Comparison of ENCODE assay signal across 10 cellular contexts in genomic region chr10:49053053-49053997, GRCh38.
DNase-seq lines count a peak whose midpoint lies in the region; ATAC-seq, FAIRE-seq and TF ChIP-seq lines count a peak whose summit lies in the region.
"Had no signal": no experiment of that assay in that cellular context is flagged by ENCODE, and none has a peak within 500 bp of the region (broad histone marks: within the 10 kb centered on the region; RNA-seq: fewer than 3 reads in every experiment).

No MANE protein-coding gene starts in this region.

- peak overlapping the region; percentile 43; the same call in 1 of the 2 replicates for H2AFZ ChIP-seq in GM12878 (ENCODE audit: control insufficient read depth, low read depth, low read length)

- SMC1A ChIA-PET in GM12878 (lab: Charles Lee; ENCODE audit: uncharacterized antibody, unreplicated experiment), result interaction anchor here (0.6 to 2.6 kb wide), 9 partner anchors 9 to 161 kb away, joined by 3 to 6 read pairs (median 4); no protein-coding TSS in a partner anchor

- no peak overlapping the region for H3K27ac ChIP-seq in right atrium auricular region
- H3K27ac ChIP-seq in GM12878 (ENCODE audit: control insufficient read depth, insufficient read depth), result no peak overlapping the region
- peak overlapping the region; percentile 40 for H3K27ac ChIP-seq in suprapubic skin
- H3K27ac ChIP-seq: neutrophil had no signal

- TF ChIP-seq POLR2A in GM12878 (IDR thresholded peaks at IDR 0.05; ENCODE audit: low read depth, low read length) (no peak), suprapubic skin (IDR thresholded peaks at IDR 0.05) (no peak)

- TF ChIP-seq RAD21 in GM12878 (IDR thresholded peaks at IDR 0.05; ENCODE audit: insufficient read depth, low read depth, low read length), result no peak

- no peak overlapping the region for H3K9ac ChIP-seq in GM12878 (ENCODE audit: control insufficient read depth, insufficient read depth, low read length)

- no peaks in the 10 kb centered on the region for H3K9me3 ChIP-seq in right atrium auricular region
- no peaks in the 10 kb centered on the region for H3K9me3 ChIP-seq in GM12878 (replicated peaks; ENCODE audit: control insufficient read depth, insufficient read depth, low read length)
- H3K9me3 ChIP-seq in suprapubic skin, result no peaks in the 10 kb centered on the region
- H3K9me3 ChIP-seq: neutrophil had no signal

- TF ChIP-seq CTCF in right atrium auricular region (IDR thresholded peaks at IDR 0.05) (no peak), GM12878 (IDR thresholded peaks at IDR 0.05 in 2 of 3, conservative IDR thresholded peaks at IDR 0.05 in 1 of 3; ENCODE audit: control insufficient read depth in 2 of 3, extremely low read depth in 1 of 3, insufficient read depth in 1 of 3, low read depth in 3 of 3, low read length in 3 of 3) (no peak), suprapubic skin (IDR thresholded peaks at IDR 0.05) (no peak)

- DNase-seq in Right ventricle myocardium superior (peak; percentile 65), right atrium auricular region (ENCODE audit: low spot score) (no peak), GM12878 (ENCODE audit: low read depth, low spot score) (peak; percentile 79), suprapubic skin (ENCODE audit: low spot score in 2 of 2) (no peak), CD1c-positive myeloid dendritic cell (ENCODE audit: extremely low spot score) (no peak)
- no peak for DNase-seq in activated CD8-positive, alpha-beta memory T cell treated with anti-CD3 and anti-CD28 coated beads for 24 hours
- DNase-seq in activated naive CD4-positive, alpha-beta T cell treated with anti-CD3 and anti-CD28 coated beads, Interleukin-2, amount 50 U/mL, for 16 hours, result no peak

- ATAC-seq in Right ventricle myocardium superior (ENCODE audit: poor library complexity) (peak; percentile 76), HG03025 (IDR thresholded peaks at IDR 0.05; ENCODE audit: low FRiP score, unreplicated experiment) (peak; percentile 57), GM12878 (peak; percentile 88)
- ATAC-seq: HepG2 had no signal

- H3K79me2 ChIP-seq in GM12878 (ENCODE audit: control insufficient read depth, insufficient read depth, low read length), result no peaks in the 10 kb centered on the region

- peak; percentile 50 to 66; a peak in 2 of 4 replicates for TF ChIP-seq EP300 in GM12878 (IDR thresholded peaks at IDR 0.05; ENCODE audit: borderline replicate concordance in 1 of 2, control insufficient read depth in 1 of 2, low read depth in 2 of 2, low read length in 2 of 2)
- no peak for TF ChIP-seq EP300 in suprapubic skin (IDR thresholded peaks at IDR 0.05)

- POLR2A ChIA-PET in GM12878 (lab: Charles Lee), result interaction anchor here (1.2 to 1.4 kb wide), 3 partner anchors 75 to 137 kb away, joined by 4 read pairs; no protein-coding TSS in a partner anchor

- H3K27me3 ChIP-seq in right atrium auricular region (no peaks in the 10 kb centered on the region), GM12878 (replicated peaks in 1 of 2; ENCODE audit: control insufficient read depth in 2 of 2, insufficient read depth in 2 of 2, low read length in 1 of 2) (no peaks in the 10 kb centered on the region; a peak in 1 of 4 replicates), suprapubic skin (no peaks in the 10 kb centered on the region)
- H3K27me3 ChIP-seq: neutrophil had no signal

- BruUV-seq in GM12878 (replicated peaks; lab: Mats Ljungman, UMichigan), result no TSS peak

- peak overlapping the region; percentile 70 for H3K4me2 ChIP-seq in GM12878 (ENCODE audit: control insufficient read depth, insufficient read depth)

- H4K20me1 ChIP-seq in GM12878 (ENCODE audit: control insufficient read depth, insufficient read depth), result no peaks in the 10 kb centered on the region; the same call in 1 of the 2 replicates

- intact Hi-C loops in Right ventricle myocardium superior (cut with DNase I), result no loop called here
- intact Hi-C loops in GM12878 (cut with micrococcal nuclease; ENCODE audit: unreplicated experiment), result loop anchor here (5.0 kb wide), 1 partner anchor 124 kb away; no protein-coding TSS in a partner anchor

- H3K4me1 ChIP-seq in right atrium auricular region (peaks cover 0 to 43% of the 10 kb centered on the region in 2 donors), GM12878 (ENCODE audit: control insufficient read depth, insufficient read depth, low read length) (peaks cover 10% of the 10 kb centered on the region; the same call in 1 of the 2 replicates), suprapubic skin (peaks cover 58% of the 10 kb centered on the region)

- in situ Hi-C loops in GM12878 (cut with MboI), result no loop called here

- RAD21 ChIA-PET in GM12878 (lab: Charles Lee; ENCODE audit: unreplicated experiment), result interaction anchor here (0.8 to 1.4 kb wide), 8 partner anchors 15 to 393 kb away, joined by 3 to 5 read pairs (median 3); no protein-coding TSS in a partner anchor

- WGBS in GM12878 (ENCODE audit: insufficient coverage, insufficient replicate concordance, low lambda C conversion rate, missing lambda C conversion rate), result 17% methylated on average over 11 of the region's 11 CpGs
- WGBS in suprapubic skin, result 46% methylated on average over 10 of the region's 11 CpGs

- CTCF ChIA-PET in GM12878 (lab: Yijun Ruan, JAX), result interaction anchor here (1.0 to 2.4 kb wide), 4 partner anchors 11 to 53 kb away, joined by 3 to 8 read pairs (median 4); no protein-coding TSS in a partner anchor

- H3K36me3 ChIP-seq in right atrium auricular region (no peaks in the 10 kb centered on the region), GM12878 (ENCODE audit: control insufficient read depth in 2 of 2, insufficient read depth in 2 of 2, low read length in 1 of 2) (no peaks in the 10 kb centered on the region), suprapubic skin (no peaks in the 10 kb centered on the region)
- H3K36me3 ChIP-seq: neutrophil had no signal

- H3K4me3 ChIP-seq in right atrium auricular region, result no peak overlapping the region
- no peak overlapping the region for H3K4me3 ChIP-seq in GM12878
- no peak overlapping the region for H3K4me3 ChIP-seq in suprapubic skin

- FAIRE-seq in GM12878 (lab: Jason Lieb, UNC), result peak; percentile 86
- FAIRE-seq: HepG2 had no signal

TF ChIP-seq in GM12878, 131 proteins besides CTCF, POLR2A, EP300 and RAD21 (continues in another document):
- TF ChIP-seq SMAD5 (IDR thresholded peaks at IDR 0.05; ENCODE audit: low read depth) (no peak), BCLAF1 (IDR thresholded peaks at IDR 0.05) (no peak), GATAD2B (conservative IDR thresholded peaks at IDR 0.05; ENCODE audit: low read depth) (peak; percentile 76), PBX3 (IDR thresholded peaks at IDR 0.05; ENCODE audit: insufficient replicate concordance, low read depth, low read length) (no peak), SREBF1 (IDR thresholded peaks at IDR 0.05; ENCODE audit: low read length) (peak; percentile 56; the same call in 1 of the 2 replicates), BCL3 (IDR thresholded peaks at IDR 0.05; ENCODE audit: borderline replicate concordance, insufficient read depth, low read depth, low read length, poor library complexity, severe bottlenecking) (peak; percentile 56), ZNF217 (IDR thresholded peaks at IDR 0.05) (peak; percentile 97), IKZF1 (conservative IDR thresholded peaks at IDR 0.05) (peak; percentile 98), SIX5 (IDR thresholded peaks at IDR 0.05; ENCODE audit: low read depth, low read length, severe bottlenecking) (no peak), ETV6 (conservative IDR thresholded peaks at IDR 0.05 in 1 of 2, IDR thresholded peaks at IDR 0.05 in 1 of 2; ENCODE audit: borderline replicate concordance in 1 of 2, low read depth in 1 of 2) (peak in 1 of 2 experiments; percentile 73; a peak in 2 of 4 replicates), JUND (IDR thresholded peaks at IDR 0.05; ENCODE audit: low read depth, low read length) (peak; percentile 84), RFX5 (IDR thresholded peaks at IDR 0.05; ENCODE audit: low read depth, low read length) (no peak), CHD2 (IDR thresholded peaks at IDR 0.05; ENCODE audit: borderline replicate concordance, low read depth, low read length) (no peak)

Comparison
In these comparisons a context has a peak if more than half of its experiments do, and no peak if none do; other contexts are left out.
1. DNase-seq: peak in Right ventricle myocardium superior (single experiment) and GM12878 (single experiment); none in right atrium auricular region (single experiment), suprapubic skin (0 of 2), activated CD8-positive, alpha-beta memory T cell treated with anti-CD3 and anti-CD28 coated beads for 24 hours (single experiment), activated naive CD4-positive, alpha-beta T cell treated with anti-CD3 and anti-CD28 coated beads, Interleukin-2, amount 50 U/mL, for 16 hours (single experiment) and CD1c-positive myeloid dendritic cell (single experiment).
2. Peak in every context shown above with its lines, with median percentiles within 50 percentile points of each other: ATAC-seq.